Comparison of ENCODE assay signal across 8 cellular contexts in the genomic region with DNA sequence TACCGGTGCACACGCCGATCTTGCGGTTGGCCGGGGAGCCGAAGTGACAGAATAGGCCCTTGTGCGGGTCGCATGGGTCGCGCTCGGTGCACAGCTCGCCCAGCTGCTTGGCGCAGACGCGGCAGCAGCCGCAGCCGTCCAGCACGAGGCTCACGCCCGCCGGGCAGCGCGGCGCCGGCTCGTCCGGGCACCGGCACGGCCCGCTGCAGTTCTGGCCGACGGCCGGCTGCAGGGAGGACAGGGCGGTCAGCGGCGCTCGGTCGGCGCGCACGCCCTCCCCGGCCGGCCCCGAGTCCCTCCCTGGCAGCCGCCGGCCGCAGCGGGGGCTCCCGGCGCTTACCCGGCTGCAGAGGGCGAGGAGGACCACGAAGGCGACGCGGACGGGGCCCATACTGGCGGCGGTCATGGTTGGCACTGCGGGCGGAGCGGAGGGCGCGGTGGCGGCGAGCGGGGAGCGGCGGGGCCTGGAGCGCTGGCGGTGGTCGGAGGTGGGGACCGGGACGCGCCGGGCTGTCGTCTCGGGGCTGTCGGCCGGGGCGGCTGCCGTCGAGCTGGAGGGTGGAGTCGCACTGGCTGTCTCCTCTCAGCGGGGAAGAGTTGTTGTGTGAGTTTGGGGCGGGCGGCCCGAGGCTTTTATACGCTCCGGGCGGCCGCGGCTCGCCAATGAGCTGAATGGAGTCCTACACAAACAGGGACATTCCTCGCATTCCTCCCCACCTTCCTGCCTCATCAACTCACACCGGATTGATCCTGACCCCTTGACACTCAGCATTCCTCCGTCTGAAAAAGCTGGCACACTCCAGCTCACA. TPM values are rescaled to one million over a fixed set of nuclear protein-coding genes. Genes with fewer than 3 reads are reported as not detected.
A peak's percentile ranks its signal among the peaks of the same experiment; 100 is the strongest.
DNase-seq lines count a peak whose midpoint lies in the region; ATAC-seq and TF ChIP-seq lines count a peak whose summit lies in the region.

CCN2 (minus strand) TSS at position 606 of the 809 bp plus-strand sequence; CDS start at position 406, 200 bp downstream.

- H3K9me3 ChIP-seq in ascending aorta (no peaks in the 10 kb centered on the region), heart right ventricle (no peaks in the 10 kb centered on the region), ovary (no peaks in the 10 kb centered on the region)

- H3K4me3 ChIP-seq in ascending aorta (peak within 1 kb of the TSS; percentile 84 to 86), heart right ventricle (peak within 1 kb of the TSS; percentile 32 to 76 (median 73)), ovary (peak within 1 kb of the TSS; percentile 80)

- TF ChIP-seq EP300 in Ishikawa (IDR thresholded peaks at IDR 0.05; ENCODE audit: borderline replicate concordance) (peak; percentile 90), ovary (IDR thresholded peaks at IDR 0.05) (no peak)

- WGBS in heart right ventricle, 2 donors, result 0 to 1% methylated on average over 64 to 97 of the region's 97 CpGs
- WGBS in ovary, 3 donors, result 0 to 1% (median 0%) methylated on average over 29 to 97 of the region's 97 CpGs

- H3K27ac ChIP-seq in ascending aorta (peak within 1 kb of the TSS; percentile 92 to 94), heart right ventricle (peak within 1 kb of the TSS; percentile 80 to 97 (median 92)), ovary (peak within 1 kb of the TSS; percentile 84 to 90)

- peak; percentile 69 for TF ChIP-seq POLR2A in ovary (IDR thresholded peaks at IDR 0.05)

- peaks cover 12 to 35% of the 10 kb centered on the region in 2 donors for H3K36me3 ChIP-seq in ascending aorta
- peaks cover 0 to 18% (median 6%) of the 10 kb centered on the region in 9 donors for H3K36me3 ChIP-seq in heart right ventricle
- H3K36me3 ChIP-seq in ovary, result no peaks in the 10 kb centered on the region

- no peak for TF ChIP-seq CTCF in ascending aorta (IDR thresholded peaks at IDR 0.05)
- peak in 1 of 9 donors; percentile 38 for TF ChIP-seq CTCF in heart right ventricle (IDR thresholded peaks at IDR 0.05)
- no peak for TF ChIP-seq CTCF in ovary (IDR thresholded peaks at IDR 0.05)

- peak; percentile 15; the same call in 1 of the 2 replicates for TF ChIP-seq RAD21 in Ishikawa (IDR thresholded peaks at IDR 0.05; ENCODE audit: low read depth)

- H3K4me1 ChIP-seq in ascending aorta, result peaks cover 3 to 23% of the 10 kb centered on the region in 2 donors
- H3K4me1 ChIP-seq in heart right ventricle, result peaks cover 6 to 56% (median 24%) of the 10 kb centered on the region in 9 donors
- peaks cover 7% of the 10 kb centered on the region for H3K4me1 ChIP-seq in ovary (ENCODE audit: insufficient read depth)

- DNase-seq in NCI-H748 (lab: John Stamatoyannopoulos, UW; ENCODE audit: unreplicated experiment), result peak; percentile 57
- DNase-seq in NCI-H748 treated with DMSO at 0.1 percent for 48 hours (lab: John Stamatoyannopoulos, UW), result no peak
- peak; percentile 13 to 97 for DNase-seq in ascending aorta (ENCODE audit: low spot score in 2 of 2)
- DNase-seq in heart right ventricle, result peak; percentile 80 to 83
- DNase-seq in ovary, result peak; percentile 75 to 86 (median 79)
- no peak for DNase-seq in NOMO-1 treated with DMSO at 0.1 percent for 48 hours (lab: John Stamatoyannopoulos, UW; ENCODE audit: unreplicated experiment)

- intact Hi-C loops in ascending aorta (cut with DNase I) (loop anchor here (2.0 to 10.0 kb wide), 4 partner anchors 134 to 244 kb away; no protein-coding TSS in a partner anchor), heart right ventricle (cut with DNase I) (loop anchor here in 8 of 10 donors (2.0 to 10.0 kb wide), 9 partner anchors 111 to 268 kb away; no protein-coding TSS in a partner anchor), ovary (cut with DNase I) (no loop called here)

- ATAC-seq in heart right ventricle (peak; percentile 63 to 78 (median 74)), HG03095 (IDR thresholded peaks at IDR 0.05; ENCODE audit: unreplicated experiment) (no peak)

- H3K27me3 ChIP-seq in ascending aorta (no peaks in the 10 kb centered on the region), heart right ventricle (peaks cover 0 to 69% (median 0%) of the 10 kb centered on the region in 7 donors), ovary (no peaks in the 10 kb centered on the region)

TF ChIP-seq in Ishikawa, 13 proteins besides CTCF, POLR2A, EP300 and RAD21:
- TF ChIP-seq TEAD4 (IDR thresholded peaks at IDR 0.05), result peak; percentile 100
- TF ChIP-seq NFIC (IDR thresholded peaks at IDR 0.05), result peak; percentile 87
- no peak for TF ChIP-seq REST (IDR thresholded peaks at IDR 0.05; ENCODE audit: low read depth)
- TF ChIP-seq EGR1 (IDR thresholded peaks at IDR 0.05), result no peak
- no peak for TF ChIP-seq ZBTB7A (IDR thresholded peaks at IDR 0.05; ENCODE audit: low read depth)
- TF ChIP-seq, protein P1, sequence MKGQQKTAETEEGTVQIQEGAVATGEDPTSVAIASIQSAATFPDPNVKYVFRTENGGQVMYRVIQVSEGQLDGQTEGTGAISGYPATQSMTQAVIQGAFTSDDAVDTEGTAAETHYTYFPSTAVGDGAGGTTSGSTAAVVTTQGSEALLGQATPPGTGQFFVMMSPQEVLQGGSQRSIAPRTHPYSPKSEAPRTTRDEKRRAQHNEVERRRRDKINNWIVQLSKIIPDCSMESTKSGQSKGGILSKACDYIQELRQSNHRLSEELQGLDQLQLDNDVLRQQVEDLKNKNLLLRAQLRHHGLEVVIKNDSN (IDR thresholded peaks at IDR 0.05), result no peak
- peak; percentile 62 for TF ChIP-seq MAX (IDR thresholded peaks at IDR 0.05)
- TF ChIP-seq TCF12 (IDR thresholded peaks at IDR 0.05; ENCODE audit: low read depth), result peak; percentile 92
- peak; percentile 4; the same call in 1 of the 2 replicates for TF ChIP-seq CEBPB (IDR thresholded peaks at IDR 0.05)
- no peak for TF ChIP-seq YY1 (IDR thresholded peaks at IDR 0.05; ENCODE audit: low read depth)
- TF ChIP-seq CREB1 (IDR thresholded peaks at IDR 0.05; ENCODE audit: low read depth), result no peak
- TF ChIP-seq TAF1 (IDR thresholded peaks at IDR 0.05; ENCODE audit: low read depth), result peak; percentile 41; the same call in 1 of the 2 replicates
- peak; percentile 76 for TF ChIP-seq FOXM1 (IDR thresholded peaks at IDR 0.05; ENCODE audit: borderline replicate concordance, low read depth)
TF ChIP-seq in Ishikawa: peak in this region for 7.

RNA-seq across cellular contexts. Expression of gene CCN2, which starts in this region (rescaled TPM):
- total RNA-seq in ascending aorta (916 TPM), heart right ventricle (10 to 100 TPM in 9 of 10 donors, 1 to 10 TPM in 1; 6.1 to 60.5 (median 40.7) TPM), ovary (10 to 100 TPM; 18.3 to 88.0 (median 52.8) TPM)
- polyA plus RNA-seq in heart right ventricle (10 to 100 TPM in 1 of 2 donors, 1 to 10 TPM in 1; 6.5 to 71.3 TPM), ovary (100 to 1,000 TPM in 1 of 2 donors, 10 to 100 TPM in 1; 74.2 to 191 TPM)

Comparison
In these comparisons a context has a peak if more than half of its experiments do, and no peak if none do; other contexts are left out.
1. RNA of gene CCN2 (total RNA-seq): 916 TPM in ascending aorta (single experiment); 18.3 to 88.0 TPM in ovary and 6.1 to 60.5 TPM in heart right ventricle; every median in the first group is over 10 times any median in the second.
2. DNase-seq: peak in NCI-H748 (single experiment), ascending aorta (2 of 2), heart right ventricle (2 of 2) and ovary (5 of 5); none in NCI-H748 treated with DMSO at 0.1 percent for 48 hours (single experiment) and NOMO-1 treated with DMSO at 0.1 percent for 48 hours (single experiment).
3. intact Hi-C loops: an anchor here in ascending aorta (2.0 to 10.0 kb wide) and heart right ventricle (2.0 to 10.0 kb wide); none called in ovary.
4. Peak in every context shown above with its lines, with median percentiles within 50 percentile points of each other: H3K27ac ChIP-seq and H3K4me3 ChIP-seq.